Comparison of ENCODE assay signal across 1 cellular context in the genomic region with DNA sequence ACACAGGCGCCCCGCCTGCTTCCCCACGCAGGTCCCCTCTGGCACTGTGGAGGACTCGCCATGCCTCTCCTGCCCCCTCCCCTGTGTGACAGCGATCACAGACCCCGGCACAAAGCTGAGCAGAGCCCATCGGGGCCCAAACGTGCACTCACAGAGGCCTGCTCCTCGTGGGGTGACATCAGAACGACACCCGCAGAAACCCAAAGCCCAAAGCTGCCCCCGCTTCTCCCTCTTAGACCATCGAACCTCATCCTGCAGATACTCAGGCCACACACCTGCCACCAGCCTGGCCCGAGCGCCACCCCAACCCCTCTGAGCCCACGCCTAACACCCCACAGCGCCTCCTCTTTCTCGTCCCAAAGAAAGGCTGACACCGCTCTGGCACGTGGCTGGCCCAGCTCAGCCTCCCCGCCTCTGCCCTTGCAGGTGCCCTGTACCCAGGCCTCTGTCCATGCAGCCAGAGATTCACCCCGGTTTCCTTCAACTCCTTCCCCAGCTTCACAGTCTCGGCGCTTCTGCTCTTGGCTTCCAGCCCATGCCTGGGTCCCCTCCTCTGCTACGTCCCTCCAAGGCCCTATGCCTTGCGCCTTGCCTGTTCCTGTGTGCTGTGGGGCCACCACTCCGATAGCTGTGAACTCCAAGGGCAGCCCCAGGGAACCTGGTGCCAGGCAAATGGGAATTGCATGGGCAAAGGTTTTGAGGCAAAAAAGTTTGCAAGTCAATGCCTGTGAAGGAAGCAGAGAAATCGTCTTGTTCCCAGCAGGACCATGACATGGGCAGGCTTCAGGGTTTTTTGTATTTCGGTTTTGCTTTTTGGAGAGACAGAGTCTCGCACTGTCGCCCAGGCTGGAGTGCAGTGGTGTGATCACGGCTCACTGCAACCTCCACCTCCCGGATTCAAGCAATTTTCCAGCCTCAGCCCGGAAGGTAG.
TF ChIP-seq lines count a peak whose summit lies in the region.

No MANE protein-coding gene starts in this region.

TF ChIP-seq in GM12878, 131 proteins besides CTCF, POLR2A, EP300 and RAD21:
- TF ChIP-seq, protein P1, sequence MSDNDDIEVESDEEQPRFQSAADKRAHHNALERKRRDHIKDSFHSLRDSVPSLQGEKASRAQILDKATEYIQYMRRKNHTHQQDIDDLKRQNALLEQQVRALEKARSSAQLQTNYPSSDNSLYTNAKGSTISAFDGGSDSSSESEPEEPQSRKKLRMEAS (IDR thresholded peaks at IDR 0.05; ENCODE audit: low read depth, low read length): no peak
